In genomic region chr6:155261146-155261900, GRCh38 we compare ENCODE assay signal across 1 cellular context.
TF ChIP-seq lines count a peak whose summit lies in the region.

No MANE protein-coding gene starts in this region.

TF ChIP-seq in GM12878, 131 proteins besides CTCF, POLR2A, EP300 and RAD21:
- TF ChIP-seq SUZ12 (IDR thresholded peaks at IDR 0.05; ENCODE audit: unreplicated experiment): no peak
- no peak for TF ChIP-seq CREM (IDR thresholded peaks at IDR 0.05; ENCODE audit: low read depth)
- TF ChIP-seq EGR1 (IDR thresholded peaks at IDR 0.05; ENCODE audit: borderline replicate concordance in 1 of 2, low read depth in 2 of 2, low read length in 2 of 2): no peak
- TF ChIP-seq ASH2L (IDR thresholded peaks at IDR 0.05; ENCODE audit: borderline replicate concordance, low read depth): no peak
- no peak for TF ChIP-seq MLLT1 (IDR thresholded peaks at IDR 0.05)
- no peak for TF ChIP-seq PKNOX1 (IDR thresholded peaks at IDR 0.05)
- TF ChIP-seq PAX5 (IDR thresholded peaks at IDR 0.05; ENCODE audit: borderline replicate concordance, low read depth, low read length): no peak
- TF ChIP-seq SRF (IDR thresholded peaks at IDR 0.05; ENCODE audit: low read depth in 2 of 2, low read length in 2 of 2): no peak
- TF ChIP-seq ZNF592 (IDR thresholded peaks at IDR 0.05): no peak
- TF ChIP-seq POLR2AphosphoS2 (IDR thresholded peaks at IDR 0.05; ENCODE audit: low read depth, low read length): no peak
- no peak for TF ChIP-seq TCF7 (IDR thresholded peaks at IDR 0.05; ENCODE audit: borderline replicate concordance)
- no peak for TF ChIP-seq NFIC (IDR thresholded peaks at IDR 0.05; ENCODE audit: low read depth, low read length)
- no peak for TF ChIP-seq SMAD5 (IDR thresholded peaks at IDR 0.05; ENCODE audit: low read depth)
- no peak for TF ChIP-seq BCL11A (IDR thresholded peaks at IDR 0.05; ENCODE audit: low read depth, low read length)
- no peak for TF ChIP-seq E2F8 (IDR thresholded peaks at IDR 0.05; ENCODE audit: low read depth, partially characterized antibody)
- no peak for TF ChIP-seq KAT2A (conservative IDR thresholded peaks at IDR 0.05; ENCODE audit: control insufficient read depth, low read depth, low read length)
- no peak for TF ChIP-seq MTA3 (IDR thresholded peaks at IDR 0.05; ENCODE audit: borderline replicate concordance, low read length)
